In the genomic region with DNA sequence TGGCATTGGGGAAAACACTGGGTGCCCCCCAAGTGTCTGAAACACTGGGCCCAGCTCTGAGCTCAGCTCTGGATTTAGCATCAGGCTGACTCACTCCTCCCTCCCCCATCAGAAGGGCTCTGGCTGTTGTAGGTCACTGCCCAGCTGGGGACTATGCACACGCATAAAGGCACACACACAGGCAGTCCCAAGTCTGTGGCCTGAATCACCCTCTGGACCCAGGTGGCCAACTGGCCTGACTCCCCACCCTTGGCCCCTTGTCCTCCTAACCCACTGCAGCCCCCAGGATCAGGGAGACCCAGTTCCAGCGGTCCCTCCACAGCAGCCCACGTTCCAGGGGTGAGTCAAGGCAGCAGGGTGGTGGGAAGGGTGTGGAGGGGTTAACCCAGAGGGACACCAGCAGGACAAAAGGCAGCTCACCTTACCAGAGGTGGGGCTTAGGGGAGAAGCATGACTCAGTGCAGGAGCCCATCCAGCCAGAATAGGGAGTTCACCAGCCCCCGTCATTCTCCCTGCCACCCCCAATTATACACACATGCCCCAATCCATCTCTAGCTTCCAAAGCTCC, we compare ENCODE assay signal across 10 cellular contexts.
DNase-seq lines count a peak whose midpoint lies in the region; ATAC-seq and TF ChIP-seq lines count a peak whose summit lies in the region.
"Had no signal": no experiment of that assay in that cellular context is flagged by ENCODE, and none has a peak within 500 bp of the region (broad histone marks: within the 10 kb centered on the region; RNA-seq: fewer than 3 reads in every experiment).

No MANE protein-coding gene starts in this region.

- no peak for TF ChIP-seq CTCF in GM20000 (IDR thresholded peaks at IDR 0.05; ENCODE audit: extremely low read depth, missing control alignments)

- H3K9me3 Mint-ChIP-seq in stimulated activated naive CD8-positive, alpha-beta T cell treated with anti-CD3 and anti-CD28 coated beads, Interleukin-15, amount 100 ng/mL, for 72 hours = no peaks in the 10 kb centered on the region

- peak; percentile 47 for ATAC-seq in stimulated activated naive CD8-positive, alpha-beta T cell treated with anti-CD3 and anti-CD28 coated beads, Interleukin-15, Interleukin-2, amounts not matched to agents 100 U/mL and 50 U/mL, for 24 hours
- no peak for ATAC-seq in stimulated activated naive CD8-positive, alpha-beta T cell treated with anti-CD3 and anti-CD28 coated beads, Interleukin-15, amount 100 ng/mL, for 72 hours
- no peak for ATAC-seq in HG02642 (IDR thresholded peaks at IDR 0.05; ENCODE audit: poor library complexity, unreplicated experiment)

- H3K4me1 Mint-ChIP-seq in stimulated activated naive CD8-positive, alpha-beta T cell treated with anti-CD3 and anti-CD28 coated beads, Interleukin-15, amount 100 ng/mL, for 72 hours = peaks cover 51% of the 10 kb centered on the region

- H3K27me3 Mint-ChIP-seq in stimulated activated naive CD8-positive, alpha-beta T cell treated with anti-CD3 and anti-CD28 coated beads, Interleukin-15, amount 100 ng/mL, for 72 hours = no peaks in the 10 kb centered on the region

- H3K4me3 Mint-ChIP-seq in stimulated activated naive CD8-positive, alpha-beta T cell treated with anti-CD3 and anti-CD28 coated beads, Interleukin-15, amount 100 ng/mL, for 72 hours = no peak overlapping the region

- H3K27ac Mint-ChIP-seq in stimulated activated naive CD8-positive, alpha-beta T cell treated with anti-CD3 and anti-CD28 coated beads, Interleukin-15, amount 100 ng/mL, for 72 hours = no peak overlapping the region

- no peak for DNase-seq in stimulated activated naive CD8-positive, alpha-beta T cell treated with anti-CD3 and anti-CD28 coated beads, Interleukin-15, Interleukin-2, amounts not matched to agents 100 U/mL and 50 U/mL, for 24 hours
- DNase-seq in stimulated activated naive CD8-positive, alpha-beta T cell treated with anti-CD3 and anti-CD28 coated beads, Interleukin-15, amount 100 ng/mL, for 72 hours = no peak
- DNase-seq in kidney tubule cell (ENCODE audit: low spot score) (peak; percentile 84), GM20000 (ENCODE audit: low spot score) (no peak)
- DNase-seq in activated naive CD4-positive, alpha-beta T cell treated with anti-CD3 and anti-CD28 coated beads, Interleukin-2, amount 50 U/mL, for 16 hours = no peak
- no peak for DNase-seq in stimulated activated naive CD4-positive, alpha-beta T cell (lab: John Stamatoyannopoulos, UW)
- DNase-seq: activated T-cell treated with anti-CD3 and anti-CD28 coated beads for 4 hours, NCI-H2171 treated with DMSO at 0.1 percent for 48 hours had no signal

- peak overlapping the region; percentile 20 for H3K27ac ChIP-seq in cingulate gyrus (ENCODE audit: low read depth, low read length)
